Comparison of ENCODE assay signal across 8 cellular contexts in genomic region chr1:21091053-21091690, GRCh38.
DNase-seq lines count a peak whose midpoint lies in the region; ATAC-seq and TF ChIP-seq lines count a peak whose summit lies in the region.
"Not testable (repeated sequence)": the region's sequence is repeated elsewhere in the genome, so short reads cannot be mapped to it uniquely, and the experiment has no call there.

No MANE protein-coding gene starts in this region.

- not testable (repeated sequence) for H3K27me3 ChIP-seq in BJ (ENCODE audit: control insufficient read depth, insufficient read depth, low read length); Panc1 (ENCODE audit: control insufficient read depth, insufficient read depth, low read length); endocrine pancreas (ENCODE audit: control insufficient read depth, insufficient read depth, low read length)

- H3K4me1 ChIP-seq in Panc1 (ENCODE audit: control insufficient read depth, insufficient read depth, low read length); endocrine pancreas (ENCODE audit: control insufficient read depth, insufficient read depth, low read length): not testable (repeated sequence)

- H3K9me3 ChIP-seq in Panc1 (ENCODE audit: control insufficient read depth, insufficient read depth, low read depth, low read length); endocrine pancreas (ENCODE audit: control insufficient read depth, low read length): not testable (repeated sequence)

- DNase-seq in BJ (ENCODE audit: low read depth) (peak; percentile 31), HS-5 (ENCODE audit: low read depth) (peak; percentile 65), Panc1 (ENCODE audit: low read depth, low spot score) (peak; percentile 54)
- peak; percentile 19 for DNase-seq in activated CD8-positive, alpha-beta memory T cell treated with anti-CD3 and anti-CD28 coated beads, Interleukin-2, amount 50 U/mL, for 4 hours
- DNase-seq in left ventricle myocardium superior, naive B cell: not testable (repeated sequence)
- DNase-seq in stimulated activated CD8-positive, alpha-beta memory T cell treated with anti-CD3 and anti-CD28 coated beads, Interleukin-4, amount 100 ng/mL, for 48 hours: peak; percentile 29

- H3K4me3 Mint-ChIP-seq in naive B cell: peak overlapping the region in 1 of 8 donors; percentile 13

- peak overlapping the region; percentile 64; the same call in 1 of the 2 replicates for H3K27ac ChIP-seq in Panc1 (ENCODE audit: low read length)

- not testable (repeated sequence) for BruUV-seq in Panc1 (replicated peaks; lab: Mats Ljungman, UMichigan)

- H3K9ac ChIP-seq in endocrine pancreas (ENCODE audit: control insufficient read depth, insufficient read depth, low read length): not testable (repeated sequence)

- TF ChIP-seq CTCF in BJ (IDR thresholded peaks at IDR 0.05; ENCODE audit: insufficient read depth, low read depth, low read length); Panc1 (IDR thresholded peaks at IDR 0.05): not testable (repeated sequence)

- peak overlapping the region in 4 of 6 donors; percentile 57 to 94 (median 65) for H3K27ac Mint-ChIP-seq in naive B cell

- H3K36me3 ChIP-seq in BJ (ENCODE audit: control insufficient read depth, insufficient read depth, low read length); Panc1 (ENCODE audit: control insufficient read depth, insufficient read depth, low read length); endocrine pancreas (ENCODE audit: control insufficient read depth, insufficient read depth, low read length): not testable (repeated sequence)

- H3K4me1 Mint-ChIP-seq in naive B cell: peaks cover 27 to 33% (median 32%) of the 10 kb centered on the region in 3 donors

- not testable (repeated sequence) for H3K4me3 ChIP-seq in BJ (ENCODE audit: low read depth, low read length); Panc1 (ENCODE audit: low read depth in 2 of 2, low read length in 2 of 2)
- H3K4me3 ChIP-seq in endocrine pancreas (ENCODE audit: control insufficient read depth, insufficient read depth, low read length): peak overlapping the region; percentile 14

- CTCF ChIA-PET in BJ (lab: Yijun Ruan, JAX): interaction anchor here (0.7 kb wide), 1 partner anchor 93 kb away, joined by 4 read pairs; no protein-coding TSS in a partner anchor
- CTCF ChIA-PET in Panc1 (lab: Charles Lee): not testable (repeated sequence)

- in situ Hi-C loops in Panc1 (cut with HindIII; ENCODE audit: low pct_unique_long_range_greater_than_20kb, low sequenced_read_pairs): not testable (repeated sequence)

- ATAC-seq in Panc1 (peak; percentile 100), left ventricle myocardium superior (peak; percentile 55)
- ATAC-seq in naive B cell (ENCODE audit: low read depth in 2 of 2): not testable (repeated sequence)

- intact Hi-C loops in Panc1 (cut with micrococcal nuclease; ENCODE audit: unreplicated experiment); left ventricle myocardium superior (cut with micrococcal nuclease): not testable (repeated sequence)

- POLR2A ChIA-PET in BJ (lab: Charles Lee): not testable (repeated sequence)
- POLR2A ChIA-PET in Panc1 (lab: Charles Lee): interaction anchor here (0.6 to 0.9 kb wide), 2 partner anchors 11 to 429 kb away, joined by 4 to 6 read pairs; no protein-coding TSS in a partner anchor

- H3K36me3 Mint-ChIP-seq in naive B cell: not testable (repeated sequence)

- H3K9me3 Mint-ChIP-seq in naive B cell: not testable (repeated sequence)

- not testable (repeated sequence) for H3K27me3 Mint-ChIP-seq in naive B cell
